In the genomic region with DNA sequence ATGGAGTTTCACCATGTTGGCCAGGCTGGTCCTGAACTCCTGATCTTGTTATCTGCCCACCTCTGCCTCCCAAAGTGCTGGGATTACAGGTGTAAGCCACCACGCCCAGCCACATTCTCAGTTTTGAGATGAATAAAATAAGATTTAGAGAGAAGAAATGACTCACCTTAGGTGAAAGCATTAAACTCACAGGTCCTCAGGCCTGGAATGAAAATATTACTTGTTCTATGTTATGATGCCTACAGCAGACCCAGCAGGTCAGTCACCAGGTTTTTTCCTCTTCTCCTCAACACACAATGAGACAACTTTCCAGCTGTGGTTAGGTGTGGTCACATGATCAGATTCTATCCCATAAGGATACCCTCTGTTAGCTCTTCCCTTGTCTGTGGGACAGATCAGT, we compare ENCODE assay signal across 1 cellular context.
TF ChIP-seq lines count a peak whose summit lies in the region.

No MANE protein-coding gene starts in this region.

TF ChIP-seq in SK-N-SH treated with all-trans-retinoic acid at 6 μM for 48 hours, 23 proteins besides CTCF, POLR2A, EP300 and RAD21 (continued from another document):
- TF ChIP-seq, protein P1, sequence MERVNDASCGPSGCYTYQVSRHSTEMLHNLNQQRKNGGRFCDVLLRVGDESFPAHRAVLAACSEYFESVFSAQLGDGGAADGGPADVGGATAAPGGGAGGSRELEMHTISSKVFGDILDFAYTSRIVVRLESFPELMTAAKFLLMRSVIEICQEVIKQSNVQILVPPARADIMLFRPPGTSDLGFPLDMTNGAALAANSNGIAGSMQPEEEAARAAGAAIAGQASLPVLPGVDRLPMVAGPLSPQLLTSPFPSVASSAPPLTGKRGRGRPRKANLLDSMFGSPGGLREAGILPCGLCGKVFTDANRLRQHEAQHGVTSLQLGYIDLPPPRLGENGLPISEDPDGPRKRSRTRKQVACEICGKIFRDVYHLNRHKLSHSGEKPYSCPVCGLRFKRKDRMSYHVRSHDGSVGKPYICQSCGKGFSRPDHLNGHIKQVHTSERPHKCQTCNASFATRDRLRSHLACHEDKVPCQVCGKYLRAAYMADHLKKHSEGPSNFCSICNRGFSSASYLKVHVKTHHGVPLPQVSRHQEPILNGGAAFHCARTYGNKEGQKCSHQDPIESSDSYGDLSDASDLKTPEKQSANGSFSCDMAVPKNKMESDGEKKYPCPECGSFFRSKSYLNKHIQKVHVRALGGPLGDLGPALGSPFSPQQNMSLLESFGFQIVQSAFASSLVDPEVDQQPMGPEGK (CRISPR knock-in tag; IDR thresholded peaks at IDR 0.05; ENCODE audit: borderline replicate concordance): no peak
- TF ChIP-seq CREB5 (CRISPR knock-in tag; IDR thresholded peaks at IDR 0.05; ENCODE audit: low read depth) (no peak), TOX (CRISPR knock-in tag; IDR thresholded peaks at IDR 0.05; ENCODE audit: borderline replicate concordance) (no peak), PPARA (CRISPR knock-in tag; IDR thresholded peaks at IDR 0.05; ENCODE audit: borderline replicate concordance) (no peak)
- TF ChIP-seq, protein P2, sequence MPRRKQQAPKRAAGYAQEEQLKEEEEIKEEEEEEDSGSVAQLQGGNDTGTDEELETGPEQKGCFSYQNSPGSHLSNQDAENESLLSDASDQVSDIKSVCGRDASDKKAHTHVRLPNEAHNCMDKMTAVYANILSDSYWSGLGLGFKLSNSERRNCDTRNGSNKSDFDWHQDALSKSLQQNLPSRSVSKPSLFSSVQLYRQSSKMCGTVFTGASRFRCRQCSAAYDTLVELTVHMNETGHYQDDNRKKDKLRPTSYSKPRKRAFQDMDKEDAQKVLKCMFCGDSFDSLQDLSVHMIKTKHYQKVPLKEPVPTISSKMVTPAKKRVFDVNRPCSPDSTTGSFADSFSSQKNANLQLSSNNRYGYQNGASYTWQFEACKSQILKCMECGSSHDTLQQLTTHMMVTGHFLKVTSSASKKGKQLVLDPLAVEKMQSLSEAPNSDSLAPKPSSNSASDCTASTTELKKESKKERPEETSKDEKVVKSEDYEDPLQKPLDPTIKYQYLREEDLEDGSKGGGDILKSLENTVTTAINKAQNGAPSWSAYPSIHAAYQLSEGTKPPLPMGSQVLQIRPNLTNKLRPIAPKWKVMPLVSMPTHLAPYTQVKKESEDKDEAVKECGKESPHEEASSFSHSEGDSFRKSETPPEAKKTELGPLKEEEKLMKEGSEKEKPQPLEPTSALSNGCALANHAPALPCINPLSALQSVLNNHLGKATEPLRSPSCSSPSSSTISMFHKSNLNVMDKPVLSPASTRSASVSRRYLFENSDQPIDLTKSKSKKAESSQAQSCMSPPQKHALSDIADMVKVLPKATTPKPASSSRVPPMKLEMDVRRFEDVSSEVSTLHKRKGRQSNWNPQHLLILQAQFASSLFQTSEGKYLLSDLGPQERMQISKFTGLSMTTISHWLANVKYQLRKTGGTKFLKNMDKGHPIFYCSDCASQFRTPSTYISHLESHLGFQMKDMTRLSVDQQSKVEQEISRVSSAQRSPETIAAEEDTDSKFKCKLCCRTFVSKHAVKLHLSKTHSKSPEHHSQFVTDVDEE (CRISPR knock-in tag; IDR thresholded peaks at IDR 0.05): no peak
